8 cellular contexts compared by ENCODE assay signal in the genomic region with DNA sequence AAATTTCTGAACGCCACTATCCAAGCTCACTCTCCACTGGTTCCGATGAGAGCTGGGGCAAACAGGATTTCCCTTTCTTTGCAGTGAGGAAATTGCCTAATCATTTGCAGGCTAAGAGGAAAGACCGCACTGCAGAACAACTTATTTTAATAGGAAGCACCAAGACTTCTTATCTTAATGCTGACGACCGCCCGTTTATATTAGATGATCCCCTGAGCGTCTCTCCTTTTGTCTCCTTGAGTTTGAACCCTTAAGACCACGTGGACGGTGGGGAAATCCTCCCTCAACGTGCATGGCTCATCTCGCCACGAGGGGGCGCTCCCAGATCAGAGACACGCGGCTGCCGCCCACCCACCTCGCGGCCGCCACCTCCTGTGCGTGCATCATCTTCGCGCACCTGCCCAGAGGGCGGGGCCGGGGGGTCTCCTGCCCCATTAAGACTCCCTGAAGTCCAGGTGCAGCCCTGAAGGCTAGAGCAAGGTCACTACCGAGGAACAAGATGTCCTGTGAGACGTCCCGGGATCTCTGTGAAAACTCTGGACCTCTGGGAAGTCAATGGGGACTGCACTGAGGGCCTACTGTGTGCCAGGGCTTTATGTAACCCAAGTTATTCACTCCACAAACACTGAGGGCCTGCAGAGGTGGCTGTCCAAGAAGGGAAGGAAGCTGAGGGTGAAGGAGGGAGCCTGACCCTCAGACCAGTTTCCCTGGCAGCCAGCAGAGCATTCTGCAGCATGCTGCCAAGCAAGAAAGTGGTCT. TPM values are rescaled to one million over a fixed set of nuclear protein-coding genes. Genes with fewer than 3 reads are reported as not detected.
DNase-seq lines count a peak whose midpoint lies in the region; ATAC-seq and TF ChIP-seq lines count a peak whose summit lies in the region.

No MANE protein-coding gene starts in this region.

- no peak overlapping the region for H3K4me3 Mint-ChIP-seq in osteocyte (ENCODE audit: unreplicated experiment)

- H3K9me3 Mint-ChIP-seq in osteocyte (ENCODE audit: unreplicated experiment): no peaks in the 10 kb centered on the region

- H3K79me2 ChIP-seq in KMS-11 (ENCODE audit: insufficient read depth, low read depth): no peaks in the 10 kb centered on the region

- DNase-seq in GM10248 (ENCODE audit: extremely low spot score) (peak; percentile 84), SJSA1 (ENCODE audit: low read depth in 1 of 2, low spot score in 2 of 2) (peak; percentile 61 to 69), germinal center (ENCODE audit: low spot score) (peak; percentile 85), osteocyte (ENCODE audit: extremely low spot score, unreplicated experiment) (peak; percentile 88), thoracic aorta (ENCODE audit: low spot score) (peak; percentile 29)
- peak; percentile 68 for DNase-seq in activated gamma-delta T cell treated with anti-CD3 and anti-CD28 coated beads, Interleukin-2, amount 50 U/mL, for 16 hours (ENCODE audit: low read depth)

- H3K9me3 ChIP-seq in SJSA1 (replicated peaks) (no peaks in the 10 kb centered on the region), thoracic aorta (no peaks in the 10 kb centered on the region)

- CTCF ChIA-PET in GM10248 (lab: Yijun Ruan, JAX): interaction anchor here (0.7 to 3.7 kb wide), 43 partner anchors 8 to 491 kb away, joined by 3 to 35 read pairs (median 3); a partner anchor contains a TSS

- H3K27ac Mint-ChIP-seq in osteocyte (ENCODE audit: unreplicated experiment): no peak overlapping the region

- H3K4me1 ChIP-seq in KMS-11 (ENCODE audit: low read depth, poor library complexity, severe bottlenecking) (no peaks in the 10 kb centered on the region), SJSA1 (replicated peaks) (peaks cover 5% of the 10 kb centered on the region), thoracic aorta (ENCODE audit: control insufficient read depth in 1 of 2, low read depth in 2 of 2) (peaks cover 3 to 8% of the 10 kb centered on the region in 2 donors)

- ATAC-seq in thoracic aorta (ENCODE audit: insufficient number of reproducible peaks, low FRiP score, low read depth) (no peak), GM21723 (IDR thresholded peaks at IDR 0.05; ENCODE audit: unreplicated experiment) (no peak)

- peak overlapping the region; percentile 96 for H2AFZ ChIP-seq in KMS-11 (ENCODE audit: low read depth)

- H3K4me1 Mint-ChIP-seq in osteocyte (ENCODE audit: unreplicated experiment): no peaks in the 10 kb centered on the region

- H3K36me3 Mint-ChIP-seq in osteocyte (ENCODE audit: unreplicated experiment): no peaks in the 10 kb centered on the region

- TF ChIP-seq CTCF in GM10248 (IDR thresholded peaks at IDR 0.05; ENCODE audit: control extremely low read depth, extremely low read depth, low read depth, missing control alignments) (peak; percentile 91), KMS-11 (conservative IDR thresholded peaks at IDR 0.05; ENCODE audit: low read depth, low read length) (peak; percentile 85), osteocyte (IDR thresholded peaks at IDR 0.05) (peak; percentile 94), thoracic aorta (IDR thresholded peaks at IDR 0.05) (peak; percentile 90)

- POLR2A ChIA-PET in GM10248 (lab: Yijun Ruan, JAX): no interaction called here

- peak overlapping the region; percentile 30; the same call in 1 of the 2 replicates for H3K9ac ChIP-seq in KMS-11

- H3K27me3 ChIP-seq in KMS-11 (ENCODE audit: insufficient read depth, low read depth) (no peaks in the 10 kb centered on the region), SJSA1 (replicated peaks) (peaks cover 43% of the 10 kb centered on the region), thoracic aorta (replicated peaks; ENCODE audit: insufficient read depth) (no peaks in the 10 kb centered on the region)

- no peaks in the 10 kb centered on the region for H3K36me3 ChIP-seq in KMS-11 (ENCODE audit: insufficient read depth)
- no peaks in the 10 kb centered on the region for H3K36me3 ChIP-seq in SJSA1
- H3K36me3 ChIP-seq in thoracic aorta: no peaks in the 10 kb centered on the region

- peak overlapping the region; percentile 73 for H3K4me2 ChIP-seq in KMS-11

- peaks cover 66% of the 10 kb centered on the region for H3K27me3 Mint-ChIP-seq in osteocyte (ENCODE audit: unreplicated experiment)

- no peaks in the 10 kb centered on the region for H4K20me1 ChIP-seq in KMS-11 (ENCODE audit: insufficient read depth)

- no peak overlapping the region for H3K4me3 ChIP-seq in KMS-11 (IDR thresholded peaks at IDR 0.05; ENCODE audit: insufficient read depth, low read depth, low read length)
- no peak overlapping the region for H3K4me3 ChIP-seq in SJSA1
- H3K4me3 ChIP-seq in thoracic aorta: peak overlapping the region; percentile 5

- no peak overlapping the region for H3K27ac ChIP-seq in KMS-11
- no peak overlapping the region for H3K27ac ChIP-seq in SJSA1
- H3K27ac ChIP-seq in thoracic aorta: no peak overlapping the region

RNA-seq across cellular contexts. Expression of a gene that starts 28.2 kb away (rescaled TPM):
- total RNA-seq in SJSA1 (2014; rRNA removed; shearing (Covaris generic)): 0.05 TPM in 1 of 2 replicates, not detected in the other
- not detected in 2 replicates for total RNA-seq in osteocyte
- not detected for total RNA-seq in thoracic aorta

Comparison
In these comparisons a context has a peak if more than half of its experiments do, and no peak if none do; other contexts are left out.
1. DNase-seq: peak in every context shown above with its lines; median percentile 88 in osteocyte; 85 in germinal center; 84 in GM10248; 68 in activated gamma-delta T cell treated with anti-CD3 and anti-CD28 coated beads, Interleukin-2, amount 50 U/mL, for 16 hours; 65 in SJSA1; 29 in thoracic aorta.